In the genomic region with DNA sequence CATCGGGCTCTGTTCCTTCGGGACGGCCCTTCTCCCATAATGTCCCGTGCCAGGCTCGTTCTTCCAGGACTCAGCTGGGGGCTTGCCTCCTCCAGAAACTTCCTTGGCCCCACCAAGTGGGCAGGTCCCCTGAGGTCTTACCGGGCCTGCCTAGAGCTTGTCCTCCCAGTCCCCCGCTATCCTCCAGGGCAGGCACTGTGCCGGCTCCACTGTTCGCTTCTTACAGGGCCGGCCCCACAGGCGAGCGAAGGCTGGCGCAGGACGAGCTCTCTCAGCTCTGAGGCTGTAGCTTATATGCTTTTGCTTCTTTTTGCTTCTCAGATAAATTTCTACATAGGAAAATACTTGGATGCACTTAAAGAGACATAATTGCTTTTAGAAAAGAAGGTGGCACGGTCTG, we compare ENCODE assay signal across 8 cellular contexts.
"Had no signal": no experiment of that assay in that cellular context is flagged by ENCODE, and none has a peak within 500 bp of the region (broad histone marks: within the 10 kb centered on the region; RNA-seq: fewer than 3 reads in every experiment).

No MANE protein-coding gene starts in this region.

- FAIRE-seq: H54, HepG2 had no signal

- H3K9ac ChIP-seq: GM23248 had no signal

- H3K27ac ChIP-seq: GM23248, HL-60 had no signal

- H3K4me3 ChIP-seq: GM23248 had no signal

- H2AFZ ChIP-seq: GM23248 had no signal

- ATAC-seq: HepG2 had no signal

- DNase-seq: GM23248, GOT3, H9, HCEC 1CT, KBM-7 had no signal
